In genomic region chr2:118312963-118313756, GRCh38 we compare ENCODE assay signal across 16 cellular contexts.
DNase-seq lines count a peak whose midpoint lies in the region; ATAC-seq and TF ChIP-seq lines count a peak whose summit lies in the region.
"Had no signal": no experiment of that assay in that cellular context is flagged by ENCODE, and none has a peak within 500 bp of the region (broad histone marks: within the 10 kb centered on the region; RNA-seq: fewer than 3 reads in every experiment).

No MANE protein-coding gene starts in this region.

- H3K27ac ChIP-seq in hepatocyte, result peak overlapping the region; percentile 31
- H3K27ac ChIP-seq: stomach had no signal

- no peaks in the 10 kb centered on the region for H3K9me3 Mint-ChIP-seq in activated naive CD8-positive, alpha-beta T cell (ENCODE audit: low read depth)
- H3K9me3 Mint-ChIP-seq in activated naive CD8-positive, alpha-beta T cell treated with anti-CD3 and anti-CD28 coated beads for 36 hours, result no peaks in the 10 kb centered on the region
- H3K9me3 Mint-ChIP-seq in type B pancreatic cell, result peaks cover 4% of the 10 kb centered on the region
- H3K9me3 Mint-ChIP-seq: CD4-positive, alpha-beta memory T cell; memory B cell had no signal

- H3K36me3 Mint-ChIP-seq in activated naive CD8-positive, alpha-beta T cell, result no peaks in the 10 kb centered on the region
- H3K36me3 Mint-ChIP-seq in activated naive CD8-positive, alpha-beta T cell treated with anti-CD3 and anti-CD28 coated beads for 36 hours, result peaks cover 2% of the 10 kb centered on the region
- no peaks in the 10 kb centered on the region for H3K36me3 Mint-ChIP-seq in type B pancreatic cell
- H3K36me3 Mint-ChIP-seq: CD4-positive, alpha-beta memory T cell; memory B cell had no signal

- H4K20me1 ChIP-seq in hepatocyte (ENCODE audit: insufficient read depth, poor library complexity, severe bottlenecking), result no peaks in the 10 kb centered on the region

- WGBS in hepatocyte (ENCODE audit: low lambda C conversion rate, missing lambda C conversion rate), result 21% methylated on average over 4 of the region's 4 CpGs

- H3K4me1 Mint-ChIP-seq in activated naive CD8-positive, alpha-beta T cell (ENCODE audit: low read depth), result peaks cover 14% of the 10 kb centered on the region
- peaks cover 4% of the 10 kb centered on the region for H3K4me1 Mint-ChIP-seq in activated naive CD8-positive, alpha-beta T cell treated with anti-CD3 and anti-CD28 coated beads for 36 hours
- H3K4me1 Mint-ChIP-seq in type B pancreatic cell (ENCODE audit: unreplicated experiment), result peaks cover 17% of the 10 kb centered on the region
- H3K4me1 Mint-ChIP-seq: memory B cell had no signal

- H3K4me1 ChIP-seq in hepatocyte (ENCODE audit: insufficient read depth), result peaks cover 5% of the 10 kb centered on the region

- no peak overlapping the region for H2AFZ ChIP-seq in hepatocyte

- H3K9me2 ChIP-seq in hepatocyte (replicated peaks; ENCODE audit: insufficient read depth), result no peaks in the 10 kb centered on the region

- DNase-seq in activated naive CD8-positive, alpha-beta T cell treated with anti-CD3 and anti-CD28 coated beads for 36 hours, result no peak
- DNase-seq in NCI-H82 treated with DMSO at 0.1 percent for 48 hours (lab: John Stamatoyannopoulos, UW; ENCODE audit: unreplicated experiment) (peak; percentile 4), hepatocyte (ENCODE audit: low spot score) (no peak), type B pancreatic cell (ENCODE audit: extremely low spot score, unreplicated experiment) (no peak), hypothalamus (lab: John Stamatoyannopoulos, UW) (no peak), NCI-H2107 (lab: John Stamatoyannopoulos, UW) (no peak)
- DNase-seq: activated naive CD4-positive, alpha-beta T cell; CD4-positive, alpha-beta memory T cell; NCI-H226; retina; SIG-M5; stimulated activated CD4-positive, alpha-beta T cell treated with anti-CD3 and anti-CD28 coated beads, Interleukin-1b, Interleukin-23, amount 100 ng/mL, for 48 hours; stomach had no signal

- peak overlapping the region; percentile 12 for H3K27ac Mint-ChIP-seq in activated naive CD8-positive, alpha-beta T cell
- no peak overlapping the region for H3K27ac Mint-ChIP-seq in activated naive CD8-positive, alpha-beta T cell treated with anti-CD3 and anti-CD28 coated beads for 36 hours
- H3K27ac Mint-ChIP-seq in type B pancreatic cell, result no peak overlapping the region
- H3K27ac Mint-ChIP-seq: memory B cell had no signal

- H3K79me2 ChIP-seq in hepatocyte, result no peaks in the 10 kb centered on the region

- peaks cover under 1% of the 10 kb centered on the region for H3K27me3 ChIP-seq in hepatocyte

- no peaks in the 10 kb centered on the region for H3K9me3 ChIP-seq in hepatocyte (ENCODE audit: low read depth)
- H3K9me3 ChIP-seq: stomach had no signal

- no peak for ATAC-seq in HG03025 (IDR thresholded peaks at IDR 0.05; ENCODE audit: low FRiP score, unreplicated experiment)

- no peak overlapping the region for H3K4me3 ChIP-seq in hepatocyte
- H3K4me3 ChIP-seq: stomach had no signal

- no peaks in the 10 kb centered on the region for H3K36me3 ChIP-seq in hepatocyte (replicated peaks; ENCODE audit: insufficient read depth, low read depth)
- H3K36me3 ChIP-seq: stomach had no signal

- TF ChIP-seq CTCF in hepatocyte (IDR thresholded peaks at IDR 0.05; ENCODE audit: poor library complexity) (no peak), type B pancreatic cell (conservative IDR thresholded peaks at IDR 0.05) (peak; percentile 33)

- H3K4me3 Mint-ChIP-seq in activated naive CD8-positive, alpha-beta T cell, result no peak overlapping the region
- no peak overlapping the region for H3K4me3 Mint-ChIP-seq in activated naive CD8-positive, alpha-beta T cell treated with anti-CD3 and anti-CD28 coated beads for 36 hours
- H3K4me3 Mint-ChIP-seq in type B pancreatic cell, result peak overlapping the region; percentile 40
- H3K4me3 Mint-ChIP-seq: memory B cell had no signal

- peaks cover 2% of the 10 kb centered on the region for H3K27me3 Mint-ChIP-seq in activated naive CD8-positive, alpha-beta T cell
- peaks cover 23% of the 10 kb centered on the region for H3K27me3 Mint-ChIP-seq in activated naive CD8-positive, alpha-beta T cell treated with anti-CD3 and anti-CD28 coated beads for 36 hours
- peaks cover 26% of the 10 kb centered on the region for H3K27me3 Mint-ChIP-seq in type B pancreatic cell

- H3K4me2 ChIP-seq in hepatocyte, result no peak overlapping the region
